8 cellular contexts compared by ENCODE assay signal in genomic region chr12:42145552-42146215, GRCh38. TPM values are rescaled to one million over a fixed set of nuclear protein-coding genes. Genes with fewer than 3 reads are reported as not detected.
A peak's percentile ranks its signal among the peaks of the same experiment; 100 is the strongest.
DNase-seq lines count a peak whose midpoint lies in the region; ATAC-seq lines count a peak whose summit lies in the region.

No MANE protein-coding gene starts in this region.

- H2AK5ac ChIP-seq in neuronal stem cell (ENCODE audit: low read depth, low read length), result no peak overlapping the region

- no peaks in the 10 kb centered on the region for H3K9me3 Mint-ChIP-seq in dendritic cell treated with granulocyte-macrophage colony-stimulating factor and Interleukin-4, amounts not matched to agents 40 ng/mL and 50 ng/mL, for 4 days

- ATAC-seq in left colon, result no peak

- no peak overlapping the region for H3K18ac ChIP-seq in neuronal stem cell (ENCODE audit: low read length)

- peak overlapping the region; percentile 95 for H3K27ac Mint-ChIP-seq in dendritic cell treated with granulocyte-macrophage colony-stimulating factor and Interleukin-4, amounts not matched to agents 40 ng/mL and 50 ng/mL, for 4 days

- H3K36me3 ChIP-seq in ES-I3 (ENCODE audit: insufficient read depth, low read length) (no peaks in the 10 kb centered on the region), neuronal stem cell (replicated peaks in 1 of 2; ENCODE audit: control insufficient read depth in 2 of 2, insufficient read depth in 2 of 2, low read length in 2 of 2) (no peaks in the 10 kb centered on the region)

- peak; percentile 36 for DNase-seq in MV-4-11 (lab: John Stamatoyannopoulos, UW)
- DNase-seq in neuronal stem cell (ENCODE audit: low spot score), result peak; percentile 36
- no peak for DNase-seq in left colon
- DNase-seq in posterior vena cava (ENCODE audit: low spot score), result no peak
- no peak for DNase-seq in Ammon's horn (ENCODE audit: low spot score)
- no peak for DNase-seq in midbrain (lab: John Stamatoyannopoulos, UW)

- H2AFZ ChIP-seq in neuronal stem cell (ENCODE audit: low read length), result peak overlapping the region; percentile 90

- H3K4me3 ChIP-seq in neuronal stem cell (ENCODE audit: low read length in 2 of 2), result peak overlapping the region in 1 of 2 donors; percentile 67

- intact Hi-C loops in dendritic cell treated with granulocyte-macrophage colony-stimulating factor and Interleukin-4, amounts not matched to agents 40 ng/mL and 50 ng/mL, for 4 days (cut with micrococcal nuclease), result loop anchor here (2.0 kb wide), 1 partner anchor 91 kb away; no protein-coding TSS in a partner anchor
- intact Hi-C loops in left colon (cut with DNase I, micrococcal nuclease), result loop anchor here in 1 of 2 donors (5.0 kb wide), 1 partner anchor 182 kb away; the partner anchor contains the start of genes PPHLN1 and ZCRB1
- intact Hi-C loops in posterior vena cava (cut with DNase I), result loop anchor here in 1 of 2 donors (10.0 kb wide), 2 partner anchors 89 to 179 kb away; partner anchors contain the start of genes PPHLN1, YAF2 and ZCRB1

- H3K4ac ChIP-seq in neuronal stem cell (ENCODE audit: low read length), result no peak overlapping the region

- no peak overlapping the region for H2BK120ac ChIP-seq in neuronal stem cell (ENCODE audit: low read depth, low read length)

- H4K91ac ChIP-seq in neuronal stem cell (ENCODE audit: low read depth, low read length, poor library complexity), result no peak overlapping the region

- peaks cover 36% of the 10 kb centered on the region for H3K4me1 Mint-ChIP-seq in dendritic cell treated with granulocyte-macrophage colony-stimulating factor and Interleukin-4, amounts not matched to agents 40 ng/mL and 50 ng/mL, for 4 days (ENCODE audit: low read depth)

- H3K9ac ChIP-seq in ES-I3 (ENCODE audit: low read depth, low read length), result peak overlapping the region; percentile 84; the same call in 1 of the 2 replicates
- no peak overlapping the region for H3K9ac ChIP-seq in neuronal stem cell (ENCODE audit: low read depth, low read length, poor library complexity)

- H4K8ac ChIP-seq in neuronal stem cell (ENCODE audit: low read depth, low read length), result no peak overlapping the region

- H2BK15ac ChIP-seq in neuronal stem cell (ENCODE audit: low read length), result no peak overlapping the region

- no peak overlapping the region for H3K23ac ChIP-seq in neuronal stem cell (ENCODE audit: low read depth, low read length, poor library complexity)

- no peaks in the 10 kb centered on the region for H3K79me1 ChIP-seq in neuronal stem cell (ENCODE audit: low read depth, low read length)

- H3K9me3 ChIP-seq in ES-I3 (ENCODE audit: control insufficient read depth, insufficient read depth, low read length), result no peaks in the 10 kb centered on the region
- H3K9me3 ChIP-seq in neuronal stem cell (replicated peaks in 1 of 2; ENCODE audit: control insufficient read depth in 2 of 2, insufficient read depth in 1 of 2, low read depth in 1 of 2, low read length in 2 of 2), result no peaks in the 10 kb centered on the region

- H3K27me3 ChIP-seq in neuronal stem cell (ENCODE audit: control insufficient read depth in 3 of 3, insufficient read depth in 3 of 3, low read depth in 1 of 3, low read length in 3 of 3), result no peaks in the 10 kb centered on the region

- H2BK5ac ChIP-seq in neuronal stem cell (ENCODE audit: low read length), result no peak overlapping the region

- H3K36me3 Mint-ChIP-seq in dendritic cell treated with granulocyte-macrophage colony-stimulating factor and Interleukin-4, amounts not matched to agents 40 ng/mL and 50 ng/mL, for 4 days (ENCODE audit: low read depth), result peaks cover 6% of the 10 kb centered on the region

- no peak overlapping the region for H2BK12ac ChIP-seq in neuronal stem cell (ENCODE audit: low read length)

- H3K4me2 ChIP-seq in neuronal stem cell (ENCODE audit: insufficient read depth, low read length, poor library complexity, severe bottlenecking), result no peak overlapping the region

- peak overlapping the region; percentile 15 for H3K27ac ChIP-seq in neuronal stem cell (replicated peaks; ENCODE audit: low read length)

- H3K27me3 Mint-ChIP-seq in dendritic cell treated with granulocyte-macrophage colony-stimulating factor and Interleukin-4, amounts not matched to agents 40 ng/mL and 50 ng/mL, for 4 days, result peaks cover 2% of the 10 kb centered on the region

- peaks cover 8% of the 10 kb centered on the region for H3K4me1 ChIP-seq in ES-I3 (ENCODE audit: insufficient read depth, low read length)
- peaks cover 5 to 7% of the 10 kb centered on the region in 2 donors for H3K4me1 ChIP-seq in neuronal stem cell (ENCODE audit: control insufficient read depth in 2 of 2, insufficient read depth in 1 of 2, low read depth in 1 of 2, low read length in 2 of 2)

- peak overlapping the region; percentile 99 for H3K4me3 Mint-ChIP-seq in dendritic cell treated with granulocyte-macrophage colony-stimulating factor and Interleukin-4, amounts not matched to agents 40 ng/mL and 50 ng/mL, for 4 days

- H3K14ac ChIP-seq in neuronal stem cell (ENCODE audit: low read length), result no peak overlapping the region

- WGBS in neuronal stem cell (ENCODE audit: extremely low coverage in 2 of 2, insufficient read length in 2 of 2, insufficient replicate concordance in 1 of 2), 2 donors, result no CpG with 5 or more reads among the region's 11 CpGs

RNA-seq across cellular contexts. Expression of gene GXYLT1, which starts 1.0 kb away (rescaled TPM):
- 7.8 TPM for polyA plus RNA-seq in neuronal stem cell (2013, experiment 1 of 2)
- polyA plus RNA-seq in neuronal stem cell (2013, experiment 2 of 2), result 7.5 TPM
- total RNA-seq in left colon (1 to 10 TPM; 8.5 to 9.3 TPM), posterior vena cava (10 to 100 TPM in 1 of 2 donors, 1 to 10 TPM in 1; 9.4 to 13.7 TPM)

Comparison
In these comparisons a context has a peak if more than half of its experiments do, and no peak if none do; other contexts are left out.
1. DNase-seq: peak in MV-4-11 (single experiment) and neuronal stem cell (single experiment); none in left colon (0 of 2), posterior vena cava (single experiment), Ammon's horn (single experiment) and midbrain (single experiment).